In the genomic region with DNA sequence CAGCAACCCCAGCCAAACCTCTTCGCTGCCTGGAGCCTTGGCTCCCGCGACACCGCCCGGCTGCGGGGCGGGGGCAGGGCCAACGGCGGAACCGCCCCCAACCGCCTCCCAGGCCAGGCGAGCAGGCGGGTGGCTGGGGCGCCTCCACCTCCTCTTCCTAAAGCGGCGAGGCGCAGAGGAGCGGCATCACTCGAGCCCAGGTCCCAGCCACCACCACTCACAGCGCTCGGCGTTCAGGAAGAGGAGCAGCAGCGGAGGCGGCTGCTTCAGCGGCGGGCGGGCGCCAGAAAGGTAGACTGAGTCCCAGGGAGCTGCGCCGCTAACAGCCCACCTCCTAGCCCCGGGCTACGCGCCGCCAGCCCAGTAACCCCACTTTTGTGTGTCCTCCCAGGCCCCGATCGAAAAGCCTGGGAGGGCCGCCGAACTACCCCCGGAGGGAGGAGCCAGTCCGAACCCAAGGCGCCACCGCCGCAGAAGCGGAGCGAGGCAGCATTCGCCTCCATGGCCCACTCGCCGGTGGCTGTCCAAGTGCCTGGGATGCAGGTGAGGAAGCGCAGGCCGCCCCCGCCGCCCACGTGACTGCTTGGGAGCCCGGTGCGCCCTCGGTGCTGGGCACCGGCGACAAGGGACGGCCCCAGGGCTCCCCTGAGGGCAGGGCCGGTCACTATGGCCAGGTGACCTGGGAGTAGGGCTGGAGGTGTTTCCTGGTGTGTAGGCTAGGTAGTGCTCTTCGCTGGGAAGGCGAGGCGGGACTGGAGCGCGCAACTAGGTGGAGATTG, we compare ENCODE assay signal across 8 cellular contexts. TPM values are rescaled to one million over a fixed set of nuclear protein-coding genes. Genes with fewer than 3 reads are reported as not detected.
DNase-seq lines count a peak whose midpoint lies in the region; ATAC-seq and TF ChIP-seq lines count a peak whose summit lies in the region.

A gene (plus strand): TSS at position 186 of the 779 bp plus-strand sequence. CDS start 316 bp downstream, at position 502.

- DNase-seq in COR-L47 (lab: John Stamatoyannopoulos, UW) (peak; percentile 23), esophagus muscularis mucosa (ENCODE audit: extremely low spot score) (no peak), natural killer cell (peak; percentile 64)
- peak; percentile 80 for DNase-seq in activated T-cell treated with anti-CD3 and anti-CD28 coated beads, Interleukin-2, amount 50 U/mL, for 1 hour
- peak; percentile 72 for DNase-seq in stimulated activated naive CD4-positive, alpha-beta T cell treated with Interleukin-2 at 50 U/mL for 16 hours (lab: John Stamatoyannopoulos, UW)

- H4K20me1 ChIP-seq in OCI-LY1 (ENCODE audit: insufficient read depth, low read length) = no peaks in the 10 kb centered on the region

- H3K36me3 ChIP-seq in OCI-LY1 (ENCODE audit: insufficient read depth, low read length) (no peaks in the 10 kb centered on the region), esophagus muscularis mucosa (no peaks in the 10 kb centered on the region)

- WGBS in esophagus muscularis mucosa = 22% methylated on average over 5 of the region's 65 CpGs

- H3K4me3 ChIP-seq in OCI-LY1 (ENCODE audit: low read depth, low read length, poor library complexity, severe bottlenecking) = peak within 1 kb of the TSS; percentile 89
- H3K4me3 ChIP-seq in esophagus muscularis mucosa = peak within 1 kb of the TSS; percentile 64 to 73 (median 65)

- H3K9me3 Mint-ChIP-seq in natural killer cell = no peaks in the 10 kb centered on the region

- H3K4me3 Mint-ChIP-seq in natural killer cell = peak within 1 kb of the TSS; percentile 89

- peak within 1 kb of the TSS; percentile 91 for H3K9ac ChIP-seq in OCI-LY1 (ENCODE audit: low read length)

- peaks cover 32 to 38% of the 10 kb centered on the region in 2 donors for H3K4me1 Mint-ChIP-seq in natural killer cell

- H3K27me3 ChIP-seq in OCI-LY1 (ENCODE audit: insufficient read depth, low read length) (no peaks in the 10 kb centered on the region), esophagus muscularis mucosa (no peaks in the 10 kb centered on the region)

- H2AFZ ChIP-seq in OCI-LY1 (ENCODE audit: low read length) = no peak within 1 kb of the TSS

- TF ChIP-seq CTCF in OCI-LY1 (IDR thresholded peaks at IDR 0.05; ENCODE audit: low read length) = no peak
- no peak for TF ChIP-seq CTCF in esophagus muscularis mucosa (IDR thresholded peaks at IDR 0.05)
- TF ChIP-seq CTCF in natural killer cell (IDR thresholded peaks at IDR 0.05) = no peak

- intact Hi-C loops in esophagus muscularis mucosa (cut with DNase I) (no loop called here), natural killer cell (cut with micrococcal nuclease) (loop anchor here (2.0 to 5.0 kb wide), 3 partner anchors 34 to 194 kb away; a partner anchor contains a TSS)

- H3K9me2 ChIP-seq in OCI-LY1 (ENCODE audit: low read depth, low read length) = no peaks in the 10 kb centered on the region

- TF ChIP-seq POLR2A in esophagus muscularis mucosa (IDR thresholded peaks at IDR 0.05; ENCODE audit: low read depth) = no peak

- H3K9me3 ChIP-seq in OCI-LY1 (ENCODE audit: low read length) = no peaks in the 10 kb centered on the region
- no peaks in the 10 kb centered on the region for H3K9me3 ChIP-seq in esophagus muscularis mucosa

- no peaks in the 10 kb centered on the region for H3F3A ChIP-seq in OCI-LY1 (ENCODE audit: insufficient read depth, low read length)

- H3K27ac ChIP-seq in OCI-LY1 (ENCODE audit: low read depth, low read length, poor library complexity, severe bottlenecking) (peak within 1 kb of the TSS; percentile 78), esophagus muscularis mucosa (replicated peaks in 1 of 4) (peak within 1 kb of the TSS; percentile 48 to 74 (median 70))

- peaks cover 0 to 10% of the 10 kb centered on the region in 2 donors for H3K27me3 Mint-ChIP-seq in natural killer cell (ENCODE audit: low read depth in 2 of 2)

- TF ChIP-seq EP300 in esophagus muscularis mucosa (IDR thresholded peaks at IDR 0.05) = no peak

- H3K27ac Mint-ChIP-seq in natural killer cell = peak within 1 kb of the TSS; percentile 81 to 91

- ATAC-seq in GM19455 (IDR thresholded peaks at IDR 0.05; ENCODE audit: unreplicated experiment) (peak; percentile 83), HG03565 (IDR thresholded peaks at IDR 0.05; ENCODE audit: unreplicated experiment) (peak; percentile 68), natural killer cell (peak; percentile 78 to 93 (median 82))

- peak within 1 kb of the TSS; percentile 83 for H3K4me2 ChIP-seq in OCI-LY1 (ENCODE audit: low read length)

- no peaks in the 10 kb centered on the region for H3K36me3 Mint-ChIP-seq in natural killer cell

- H3K79me2 ChIP-seq in OCI-LY1 (ENCODE audit: insufficient read depth, low read length) = peaks cover 43% of the 10 kb centered on the region

- peaks cover 37% of the 10 kb centered on the region for H3K4me1 ChIP-seq in OCI-LY1 (ENCODE audit: insufficient read depth, low read length, severe bottlenecking)
- H3K4me1 ChIP-seq in esophagus muscularis mucosa = peaks cover 7 to 17% (median 12%) of the 10 kb centered on the region in 4 donors

RNA-seq across cellular contexts. Expression of the gene that starts here (rescaled TPM):
- total RNA-seq in esophagus muscularis mucosa (10 to 100 TPM; 11.6 to 15.9 (median 13.6) TPM), natural killer cell (10 to 100 TPM; 62.5 to 81.0 (median 66.5) TPM)
